22 cellular contexts compared by ENCODE assay signal in genomic region chr5:43354774-43355173, GRCh38.
"Had no signal": no experiment of that assay in that cellular context is flagged by ENCODE, and none has a peak within 500 bp of the region (broad histone marks: within the 10 kb centered on the region; RNA-seq: fewer than 3 reads in every experiment).

No MANE protein-coding gene starts in this region.

- H3K36me3 ChIP-seq: MG63, SJSA1 had no signal

- H3K4me3 ChIP-seq: MG63, SJSA1, SK-N-MC had no signal

- FAIRE-seq: RCC 7860 had no signal

- H3K27me3 ChIP-seq: MG63, SJSA1 had no signal

- H3K4me1 ChIP-seq: SJSA1 had no signal

- DNase-seq: KBM-7, MG63, NCI-H1092, NCI-H1105 treated with DMSO at 0.1 percent for 48 hours, NCI-H1417 treated with DMSO at 0.1 percent for 48 hours, NCI-H146, NCI-H187, NCI-H2029, NCI-H2081 treated with DMSO at 0.1 percent for 48 hours, NCI-H2171, NCI-H226, NCI-H446, NCI-H510A, NCI-H524 treated with DMSO at 0.1 percent for 48 hours, NCI-H69, NCI-H774, Right ventricle myocardium superior, RPMI8226, SIG-M5 had no signal

- H3K27ac ChIP-seq: SJSA1, SK-N-MC had no signal

- H3K9me3 ChIP-seq: SJSA1 had no signal
